In genomic region chr2:64532030-64532429, GRCh38 we compare ENCODE assay signal across 21 cellular contexts. TPM values are rescaled to one million over a fixed set of nuclear protein-coding genes. Genes with fewer than 3 reads are reported as not detected.
DNase-seq lines count a peak whose midpoint lies in the region; ATAC-seq, FAIRE-seq and TF ChIP-seq lines count a peak whose summit lies in the region.
"Had no signal": no experiment of that assay in that cellular context is flagged by ENCODE, and none has a peak within 500 bp of the region (broad histone marks: within the 10 kb centered on the region; RNA-seq: fewer than 3 reads in every experiment).

No MANE protein-coding gene starts in this region.

- peak overlapping the region; percentile 66 for H3K27ac ChIP-seq in Karpas-422 (ENCODE audit: low read length)
- no peak overlapping the region for H3K27ac ChIP-seq in K562 (ENCODE audit: extremely low read depth, low read depth, low read length)
- H3K27ac ChIP-seq: BLaER1 treated with 17β-estradiol and CSF1 and Interleukin-3, amounts not matched to agents 10 nM and 100 nM; HL-60; SJSA1 had no signal

- H4K20me1 ChIP-seq in Karpas-422 (ENCODE audit: insufficient read depth, low read depth, low read length) (no peaks in the 10 kb centered on the region; the same call in 1 of the 2 replicates), K562 (replicated peaks; ENCODE audit: control insufficient read depth, insufficient read depth, low read length) (no peaks in the 10 kb centered on the region; the same call in 1 of the 2 replicates)

- in situ Hi-C loops in K562 (cut with MboI): no loop called here

- H3K36me3 ChIP-seq in Karpas-422 (ENCODE audit: insufficient read depth, low read length): peaks cover 21% of the 10 kb centered on the region
- no peaks in the 10 kb centered on the region for H3K36me3 ChIP-seq in K562 (ENCODE audit: control insufficient read depth, insufficient read depth, low read length)
- H3K36me3 ChIP-seq: SJSA1 had no signal

- no peaks in the 10 kb centered on the region for H3K9me2 ChIP-seq in Karpas-422 (replicated peaks; ENCODE audit: insufficient read depth, low read length)

- TF ChIP-seq POLR2A in K562 (conservative IDR thresholded peaks at IDR 0.05): no peak

- CTCF ChIA-PET in K562 (lab: Yijun Ruan, JAX; ENCODE audit: low intra/inter-chr PET ratio): no interaction called here
- CTCF ChIA-PET in HEK293T (lab: Yijun Ruan, JAX): no interaction called here

- intact Hi-C loops in CD14-positive monocyte (cut with micrococcal nuclease) (no loop called here), K562 (cut with micrococcal nuclease) (no loop called here)

- TF ChIP-seq CTCF in CD14-positive monocyte (IDR thresholded peaks at IDR 0.05) (no peak), K562 (IDR thresholded peaks at IDR 0.05 in 2 of 3, conservative IDR thresholded peaks at IDR 0.05 in 1 of 3; ENCODE audit: insufficient read depth in 2 of 3, low read depth in 1 of 3, low read length in 3 of 3) (no peak)

- H3K9ac ChIP-seq in Karpas-422 (ENCODE audit: low read length) (no peak overlapping the region), K562 (ENCODE audit: insufficient read depth in 1 of 2, low read depth in 2 of 2, low read length in 2 of 2) (no peak overlapping the region)
- H3K9ac ChIP-seq: BLaER1 treated with 17β-estradiol and CSF1 and Interleukin-3, amounts not matched to agents 10 nM and 100 nM had no signal

- H3K9me3 Mint-ChIP-seq in CD14-positive monocyte: peaks cover 0 to 2% (median 0%) of the 10 kb centered on the region in 7 donors
- H3K9me3 Mint-ChIP-seq in natural killer cell treated with Interleukin-12 subunit alpha and Interleukin-12 subunit beta and Interleukin-15 and Interleukin-18, amount 100 ng/mL, for 72 hours: no peaks in the 10 kb centered on the region
- H3K9me3 Mint-ChIP-seq: H9 had no signal

- H3K4me3 ChIP-seq in Karpas-422 (ENCODE audit: low read length) (no peak overlapping the region), K562 (no peak overlapping the region)
- H3K4me3 ChIP-seq: BLaER1 treated with 17β-estradiol and CSF1 and Interleukin-3, amounts not matched to agents 10 nM and 100 nM; PC-9; SJSA1 had no signal

- peak overlapping the region in 5 of 7 donors; percentile 10 to 72 (median 41) for H3K27ac Mint-ChIP-seq in CD14-positive monocyte
- peak overlapping the region; percentile 8 to 26 for H3K27ac Mint-ChIP-seq in natural killer cell treated with Interleukin-12 subunit alpha and Interleukin-12 subunit beta and Interleukin-15 and Interleukin-18, amount 100 ng/mL, for 72 hours

- POLR2A ChIA-PET in K562 (lab: Yijun Ruan, JAX): no interaction called here
- POLR2A ChIA-PET in HEK293T (lab: Yijun Ruan, JAX): no interaction called here

- no peak for TF ChIP-seq RAD21 in K562 (CRISPR knock-in tag; conservative IDR thresholded peaks at IDR 0.05 in 1 of 2, IDR thresholded peaks at IDR 0.05 in 1 of 2)

- peaks cover 85% of the 10 kb centered on the region for H3K4me1 ChIP-seq in Karpas-422 (ENCODE audit: low read length)
- H3K4me1 ChIP-seq in K562 (replicated peaks in 1 of 2; ENCODE audit: control insufficient read depth in 2 of 2, insufficient read depth in 2 of 2, low read length in 2 of 2): peaks cover 0 to 6% of the 10 kb centered on the region in 2 experiments; a peak in 1 of 5 replicates
- H3K4me1 ChIP-seq: SJSA1 had no signal

- no TSS peak for BruUV-seq in K562 (replicated peaks; lab: Mats Ljungman, UMichigan)

- H3K27me3 Mint-ChIP-seq in CD14-positive monocyte (ENCODE audit: low read depth in 3 of 3): peaks cover 0 to 1% (median 0%) of the 10 kb centered on the region in 3 donors
- no peaks in the 10 kb centered on the region for H3K27me3 Mint-ChIP-seq in natural killer cell treated with Interleukin-12 subunit alpha and Interleukin-12 subunit beta and Interleukin-15 and Interleukin-18, amount 100 ng/mL, for 72 hours

- FAIRE-seq in K562 (lab: Jason Lieb, UNC): no peak
- FAIRE-seq: A204.1, HTR-8/SVneo had no signal

- H3K9me3 ChIP-seq in Karpas-422 (ENCODE audit: low read length) (no peaks in the 10 kb centered on the region), K562 (replicated peaks; ENCODE audit: control insufficient read depth, insufficient read depth, low read depth, low read length) (no peaks in the 10 kb centered on the region)
- H3K9me3 ChIP-seq: BLaER1 treated with 17β-estradiol and CSF1 and Interleukin-3, amounts not matched to agents 10 nM and 100 nM; SJSA1 had no signal

- peaks cover 50% of the 10 kb centered on the region for H3K4me1 Mint-ChIP-seq in CD14-positive monocyte
- peaks cover 34 to 50% of the 10 kb centered on the region in 2 donors for H3K4me1 Mint-ChIP-seq in natural killer cell treated with Interleukin-12 subunit alpha and Interleukin-12 subunit beta and Interleukin-15 and Interleukin-18, amount 100 ng/mL, for 72 hours (ENCODE audit: low read depth in 2 of 2)

- H3K27me3 ChIP-seq in Karpas-422 (ENCODE audit: low read length) (no peaks in the 10 kb centered on the region), K562 (ENCODE audit: control insufficient read depth in 2 of 2, insufficient read depth in 2 of 2, low read length in 2 of 2) (no peaks in the 10 kb centered on the region)
- H3K27me3 ChIP-seq: BLaER1 treated with 17β-estradiol and CSF1 and Interleukin-3, amounts not matched to agents 10 nM and 100 nM; SJSA1 had no signal

- peaks cover 100% of the 10 kb centered on the region for H3K79me2 ChIP-seq in Karpas-422 (ENCODE audit: low read length)
- H3K79me2 ChIP-seq in K562 (ENCODE audit: control insufficient read depth, insufficient read depth, low read length): peaks cover 55% of the 10 kb centered on the region

- no peaks in the 10 kb centered on the region for H3K9me1 ChIP-seq in K562 (ENCODE audit: control insufficient read depth, insufficient read depth, low read length)

- DNase-seq in CD14-positive monocyte (ENCODE audit: low spot score) (no peak), Karpas-422 (no peak), K562 (ENCODE audit: extremely low read depth in 1 of 4, low spot score in 3 of 4) (no peak), NCI-H524 (lab: John Stamatoyannopoulos, UW) (no peak), HEK293T (ENCODE audit: extremely low spot score) (no peak)
- DNase-seq in natural killer cell treated with Interleukin-12 subunit alpha and Interleukin-12 subunit beta and Interleukin-15 and Interleukin-18, amount 100 ng/mL, for 72 hours (ENCODE audit: low spot score): no peak
- DNase-seq in stimulated activated naive CD4-positive, alpha-beta T cell treated with Interleukin-2 at 50 U/mL for 16 hours (lab: John Stamatoyannopoulos, UW): no peak
- DNase-seq: COR-L47, DMS153, H9, NCI-H1417 treated with DMSO at 0.1 percent for 48 hours, NCI-H2029, NCI-H2171, NCI-H446 treated with DMSO at 0.1 percent for 48 hours, NCI-H774, PC-9 had no signal

- TF ChIP-seq EP300 in K562 (IDR thresholded peaks at IDR 0.05; ENCODE audit: low read length): no peak

- peaks cover 10 to 19% of the 10 kb centered on the region in 2 donors for H3K36me3 Mint-ChIP-seq in CD14-positive monocyte
- no peaks in the 10 kb centered on the region for H3K36me3 Mint-ChIP-seq in natural killer cell treated with Interleukin-12 subunit alpha and Interleukin-12 subunit beta and Interleukin-15 and Interleukin-18, amount 100 ng/mL, for 72 hours

- no peak overlapping the region for H3K4me3 Mint-ChIP-seq in CD14-positive monocyte
- peak overlapping the region; percentile 18 for H3K4me3 Mint-ChIP-seq in natural killer cell treated with Interleukin-12 subunit alpha and Interleukin-12 subunit beta and Interleukin-15 and Interleukin-18, amount 100 ng/mL, for 72 hours
- H3K4me3 Mint-ChIP-seq: H9 had no signal

- H2AFZ ChIP-seq in Karpas-422 (ENCODE audit: low read length) (no peak overlapping the region), K562 (ENCODE audit: low read depth, low read length) (no peak overlapping the region)
- H2AFZ ChIP-seq: PC-9 had no signal

- peak overlapping the region; percentile 55 for H3K4me2 ChIP-seq in Karpas-422 (ENCODE audit: low read depth, low read length, poor library complexity, severe bottlenecking)
- H3K4me2 ChIP-seq in K562 (ENCODE audit: insufficient read depth, low read length): no peak overlapping the region
- H3K4me2 ChIP-seq: PC-9 had no signal

- no peak for ATAC-seq in K562
- ATAC-seq in natural killer cell treated with Interleukin-12 subunit alpha and Interleukin-12 subunit beta and Interleukin-15 and Interleukin-18, amount 100 ng/mL, for 72 hours: no peak

TF ChIP-seq in K562, 482 proteins besides CTCF, POLR2A, EP300 and RAD21 (continues in another document):
- TF ChIP-seq ZNF717 (CRISPR knock-in tag; IDR thresholded peaks at IDR 0.05) (no peak), SRSF1 (IDR thresholded peaks at IDR 0.05; ENCODE audit: low read depth, low read length) (no peak), ZNF282 (CRISPR knock-in tag; IDR thresholded peaks at IDR 0.05) (no peak), SRSF3 (IDR thresholded peaks at IDR 0.05; ENCODE audit: insufficient read depth, low read length) (no peak)

TF ChIP-seq in HEK293T, 16 proteins besides CTCF, POLR2A, EP300 and RAD21 (continues in another document):
- TF ChIP-seq ARNT (IDR thresholded peaks at IDR 0.05) (no peak), SUZ12 (IDR thresholded peaks at IDR 0.05) (no peak)

RNA-seq across cellular contexts. Expression of gene AFTPH, which starts 7.9 kb away (rescaled TPM):
- polyA plus RNA-seq in CD14-positive monocyte (10 to 100 TPM; 22.3 to 28.6 TPM), K562 (2011; rRNA removed) (17.8 and 21.5 TPM in 2 replicates), K562 (2014; fragmentation: Illumina TruSeq; extraction: Trizol) (15.5 and 18.3 TPM in 2 replicates), K562 (2014; fragmentation: Nextera tagmentation; extraction: Ambion mirVana) (1 to 10 TPM; 8.0 to 9.3 TPM), K562 (2014; rRNA removed) (12.2 and 12.6 TPM in 2 replicates)
- 88.9 and 124 TPM in 2 replicates for total RNA-seq in Karpas-422 (2014; rRNA removed; shearing (Covaris generic); ENCODE audit: low replicate concordance)
- total RNA-seq in K562 (2011; cell fraction: chromatin; rRNA removed; ENCODE audit: low replicate concordance): 12.6 and 37.3 TPM in 2 replicates
- total RNA-seq in K562 (2011; cell fraction: nucleolus; rRNA removed): 6.3 and 9.9 TPM in 2 replicates
- total RNA-seq in K562 (2011; cell fraction: nucleoplasm; rRNA removed): 12.0 and 18.2 TPM in 2 replicates
- total RNA-seq in K562 (2014; rRNA removed) (10.8 and 12.9 TPM in 2 replicates), K562 (2014; rRNA removed; fragmentation: Illumina TruSeq; extraction: Trizol) (21.2 and 24.9 TPM in 2 replicates), K562 (2015; rRNA removed; fragmentation: Illumina TruSeq; extraction: Trizol) (23.3 and 26.2 TPM in 2 replicates), K562 (2021) (13.6 and 13.8 TPM in 2 replicates)
- polyA plus RNA-seq in K562 (2011; cell fraction: cytosol; rRNA removed): 6.8 and 10.1 TPM in 2 replicates
- 9.6 and 13.3 TPM in 2 replicates for polyA plus RNA-seq in K562 (2011; cell fraction: nucleus; rRNA removed)
- 13.9 and 14.1 TPM in 2 replicates for polyA plus RNA-seq in K562 (2012)
- 31.0 and 36.1 TPM in 2 replicates for polyA minus RNA-seq in K562 (2011; rRNA and poly(A)+ RNA removed)
- 11.6 and 12.5 TPM in 2 replicates for polyA minus RNA-seq in K562 (2011; cell fraction: cytosol; rRNA and poly(A)+ RNA removed)
- 11.3 and 21.7 TPM in 2 replicates for polyA minus RNA-seq in K562 (2011; cell fraction: nucleus; rRNA and poly(A)+ RNA removed)
- total RNA-seq in natural killer cell treated with Interleukin-12 subunit alpha and Interleukin-12 subunit beta and Interleukin-15 and Interleukin-18, amount 100 ng/mL, for 72 hours: 10 to 100 TPM; 38.7 to 49.0 TPM
